In genomic region chr3:72473156-72473555, GRCh38 we compare ENCODE assay signal across 13 cellular contexts. TPM values are rescaled to one million over a fixed set of nuclear protein-coding genes. Genes with fewer than 3 reads are reported as not detected.
DNase-seq lines count a peak whose midpoint lies in the region; ATAC-seq lines count a peak whose summit lies in the region.
"Had no signal": no experiment of that assay in that cellular context is flagged by ENCODE, and none has a peak within 500 bp of the region (broad histone marks: within the 10 kb centered on the region; RNA-seq: fewer than 3 reads in every experiment).

No MANE protein-coding gene starts in this region.

- no peaks in the 10 kb centered on the region for H3K36me3 Mint-ChIP-seq in activated CD4-positive, alpha-beta T cell treated with anti-CD3 and anti-CD28 coated beads for 36 hours (ENCODE audit: low read depth)
- H3K36me3 Mint-ChIP-seq in activated naive CD8-positive, alpha-beta T cell treated with anti-CD3 and anti-CD28 coated beads, Interleukin-2, amount 50 U/mL, for 24 hours (ENCODE audit: low read depth), result no peaks in the 10 kb centered on the region

- peaks cover 39% of the 10 kb centered on the region for H3K4me1 Mint-ChIP-seq in activated CD4-positive, alpha-beta T cell treated with anti-CD3 and anti-CD28 coated beads for 36 hours
- H3K4me1 Mint-ChIP-seq in activated naive CD8-positive, alpha-beta T cell treated with anti-CD3 and anti-CD28 coated beads, Interleukin-2, amount 50 U/mL, for 24 hours, result peaks cover 30% of the 10 kb centered on the region

- POLR2A ChIA-PET in activated CD4-positive, alpha-beta T cell treated with anti-CD3 and anti-CD28 coated beads for 36 hours (lab: Charles Lee), result interaction anchor here (0.6 kb wide), 1 partner anchor 89 kb away, joined by 3 read pairs; no protein-coding TSS in a partner anchor

- intact Hi-C loops in activated CD4-positive, alpha-beta T cell treated with anti-CD3 and anti-CD28 coated beads for 36 hours (cut with DNase I, micrococcal nuclease), result no loop called here

- CTCF ChIA-PET in activated CD4-positive, alpha-beta T cell treated with anti-CD3 and anti-CD28 coated beads for 36 hours (lab: Charles Lee), result interaction anchor here (0.6 to 1.3 kb wide), 5 partner anchors 10 to 1363 kb away, joined by 3 to 5 read pairs (median 3); no protein-coding TSS in a partner anchor

- H3K27ac Mint-ChIP-seq in activated CD4-positive, alpha-beta T cell treated with anti-CD3 and anti-CD28 coated beads for 36 hours, result peak overlapping the region; percentile 69
- no peak overlapping the region for H3K27ac Mint-ChIP-seq in activated naive CD8-positive, alpha-beta T cell treated with anti-CD3 and anti-CD28 coated beads, Interleukin-2, amount 50 U/mL, for 24 hours

- no peak for DNase-seq in activated CD4-positive, alpha-beta T cell treated with anti-CD3 and anti-CD28 coated beads for 36 hours
- no peak for DNase-seq in activated CD4-positive, alpha-beta T cell treated with anti-CD3 and anti-CD28 coated beads for 1 hour
- DNase-seq in activated naive CD8-positive, alpha-beta T cell treated with anti-CD3 and anti-CD28 coated beads, Interleukin-2, amount 50 U/mL, for 24 hours, result no peak
- no peak for DNase-seq in NAMALWA (ENCODE audit: low spot score)
- DNase-seq in kidney glomerular epithelial cell (lab: John Stamatoyannopoulos, UW), result no peak
- no peak for DNase-seq in stimulated activated CD4-positive, alpha-beta T cell treated with anti-CD3 and anti-CD28 coated beads, Interleukin-4, amount 100 ng/mL, for 1 hour
- DNase-seq: 8988T; amniotic stem cell; KBM-7; NCI-H226; stimulated activated CD8-positive, alpha-beta memory T cell treated with anti-CD3 and anti-CD28 coated beads, Interleukin-4, amount 100 ng/mL, for 48 hours had no signal

- peak; percentile 70 for ATAC-seq in activated CD4-positive, alpha-beta T cell treated with anti-CD3 and anti-CD28 coated beads for 36 hours
- peak; percentile 81 for ATAC-seq in GM21515 (IDR thresholded peaks at IDR 0.05; ENCODE audit: unreplicated experiment)
- ATAC-seq in HG03064 (IDR thresholded peaks at IDR 0.05; ENCODE audit: low read depth, unreplicated experiment), result peak; percentile 66
- ATAC-seq in activated naive CD8-positive, alpha-beta T cell treated with anti-CD3 and anti-CD28 coated beads, Interleukin-2, amount 50 U/mL, for 24 hours, result peak; percentile 33

- no peak overlapping the region for H3K4me3 Mint-ChIP-seq in activated CD4-positive, alpha-beta T cell treated with anti-CD3 and anti-CD28 coated beads for 36 hours
- H3K4me3 Mint-ChIP-seq in activated naive CD8-positive, alpha-beta T cell treated with anti-CD3 and anti-CD28 coated beads, Interleukin-2, amount 50 U/mL, for 24 hours, result peak overlapping the region; percentile 11

- peaks cover 3% of the 10 kb centered on the region for H3K27me3 Mint-ChIP-seq in activated CD4-positive, alpha-beta T cell treated with anti-CD3 and anti-CD28 coated beads for 36 hours
- H3K27me3 Mint-ChIP-seq in activated naive CD8-positive, alpha-beta T cell treated with anti-CD3 and anti-CD28 coated beads, Interleukin-2, amount 50 U/mL, for 24 hours, result peaks cover 5% of the 10 kb centered on the region

- peaks cover 3% of the 10 kb centered on the region for H3K9me3 Mint-ChIP-seq in activated CD4-positive, alpha-beta T cell treated with anti-CD3 and anti-CD28 coated beads for 36 hours (ENCODE audit: low read depth)
- peaks cover 9% of the 10 kb centered on the region for H3K9me3 Mint-ChIP-seq in activated naive CD8-positive, alpha-beta T cell treated with anti-CD3 and anti-CD28 coated beads, Interleukin-2, amount 50 U/mL, for 24 hours

RNA-seq across cellular contexts. Expression of gene RYBP, which starts 26.7 kb away (rescaled TPM):
- total RNA-seq in activated CD4-positive, alpha-beta T cell treated with anti-CD3 and anti-CD28 coated beads for 36 hours, result 10 to 100 TPM; 31.0 to 34.0 TPM
